ENCODE assay signal across 1 cellular context in genomic region chr17:6651483-6652452, GRCh38.
A peak's percentile ranks its signal among the peaks of the same experiment; 100 is the strongest.
TF ChIP-seq lines count a peak whose summit lies in the region.

C17orf100 (plus strand) TSS chr17:6651762; CDS start chr17:6651914, 152 bp downstream.
MED31 (minus strand) TSS chr17:6651605; CDS start chr17:6651528, 77 bp downstream.

TF ChIP-seq in HepG2, 621 proteins besides CTCF, POLR2A, EP300 and RAD21 (continued from another document and continues in another):
- TF ChIP-seq TRIM22 (IDR thresholded peaks at IDR 0.05), result no peak
- peak; percentile 98 for TF ChIP-seq RNF219 (CRISPR knock-in tag; IDR thresholded peaks at IDR 0.05)
- peak; percentile 95 for TF ChIP-seq ZSCAN20 (CRISPR knock-in tag; IDR thresholded peaks at IDR 0.05; ENCODE audit: borderline replicate concordance)
- peak; percentile 19; the same call in 1 of the 2 replicates for TF ChIP-seq E2F1 (CRISPR knock-in tag; IDR thresholded peaks at IDR 0.05)
- TF ChIP-seq ZNF746 (CRISPR knock-in tag; IDR thresholded peaks at IDR 0.05), result peak; percentile 86
- TF ChIP-seq ARID3A (IDR thresholded peaks at IDR 0.05; ENCODE audit: low read depth, low read length), result no peak
- peak; percentile 99 for TF ChIP-seq ZNF749 (CRISPR knock-in tag; IDR thresholded peaks at IDR 0.05; ENCODE audit: borderline replicate concordance)
- no peak for TF ChIP-seq SP1 (IDR thresholded peaks at IDR 0.05)
- TF ChIP-seq SP1 (CRISPR knock-in tag; IDR thresholded peaks at IDR 0.05), result peak; percentile 86
- peak; percentile 38; the same call in 1 of the 2 replicates for TF ChIP-seq RCOR2 (CRISPR knock-in tag; IDR thresholded peaks at IDR 0.05)
- peak; percentile 99 for TF ChIP-seq ZNF607 (CRISPR knock-in tag; IDR thresholded peaks at IDR 0.05; ENCODE audit: borderline replicate concordance)
- TF ChIP-seq ZNF143 (CRISPR knock-in tag; IDR thresholded peaks at IDR 0.05), result peak; percentile 90
- TF ChIP-seq ZNF318 (CRISPR knock-in tag; IDR thresholded peaks at IDR 0.05), result peak; percentile 92
- peak; percentile 72; the same call in 1 of the 2 replicates for TF ChIP-seq NFKBIZ (CRISPR knock-in tag; IDR thresholded peaks at IDR 0.05)
- TF ChIP-seq TBP (CRISPR knock-in tag; IDR thresholded peaks at IDR 0.05), result no peak
- TF ChIP-seq SNAI1 (CRISPR knock-in tag; IDR thresholded peaks at IDR 0.05; ENCODE audit: borderline replicate concordance), result peak; percentile 100
- TF ChIP-seq ZNF841 (CRISPR knock-in tag; IDR thresholded peaks at IDR 0.05; ENCODE audit: borderline replicate concordance), result peak; percentile 85
- TF ChIP-seq ZNF205 (CRISPR knock-in tag; IDR thresholded peaks at IDR 0.05), result peak; percentile 83
- no peak for TF ChIP-seq ZNF24 (IDR thresholded peaks at IDR 0.05)
- TF ChIP-seq ZNF468 (CRISPR knock-in tag; IDR thresholded peaks at IDR 0.05), result peak; percentile 98
- TF ChIP-seq ZNF569 (CRISPR knock-in tag; IDR thresholded peaks at IDR 0.05; ENCODE audit: borderline replicate concordance), result peak; percentile 30; the same call in 1 of the 2 replicates
- TF ChIP-seq MLXIP (CRISPR knock-in tag; IDR thresholded peaks at IDR 0.05; ENCODE audit: borderline replicate concordance), result peak; percentile 52
- TF ChIP-seq ZNF367 (CRISPR knock-in tag; IDR thresholded peaks at IDR 0.05; ENCODE audit: borderline replicate concordance), result 0 out of 2 replicates have a peak, but pooled peaks have one; percentile 79
- TF ChIP-seq TFE3 (CRISPR knock-in tag; IDR thresholded peaks at IDR 0.05), result peak; percentile 76
- peak; percentile 94; the same call in 1 of the 2 replicates for TF ChIP-seq ZNF484 (CRISPR knock-in tag; IDR thresholded peaks at IDR 0.05; ENCODE audit: borderline replicate concordance, low read depth)
- peak; percentile 99 for TF ChIP-seq ZNF451 (CRISPR knock-in tag; IDR thresholded peaks at IDR 0.05)
- TF ChIP-seq ZBTB7A (CRISPR knock-in tag; IDR thresholded peaks at IDR 0.05), result peak; percentile 94
- TF ChIP-seq ZNF619 (CRISPR knock-in tag; IDR thresholded peaks at IDR 0.05), result peak; percentile 96
- TF ChIP-seq ZC3H4 (CRISPR knock-in tag; IDR thresholded peaks at IDR 0.05; ENCODE audit: borderline replicate concordance), result no peak
- no peak for TF ChIP-seq ZKSCAN1 (IDR thresholded peaks at IDR 0.05; ENCODE audit: low read length)
- no peak; the same call in 1 of the 2 replicates for TF ChIP-seq KDM4B (CRISPR knock-in tag; IDR thresholded peaks at IDR 0.05)
- no peak for TF ChIP-seq HMGA1 (CRISPR knock-in tag; conservative IDR thresholded peaks at IDR 0.05)
